In the genomic region with DNA sequence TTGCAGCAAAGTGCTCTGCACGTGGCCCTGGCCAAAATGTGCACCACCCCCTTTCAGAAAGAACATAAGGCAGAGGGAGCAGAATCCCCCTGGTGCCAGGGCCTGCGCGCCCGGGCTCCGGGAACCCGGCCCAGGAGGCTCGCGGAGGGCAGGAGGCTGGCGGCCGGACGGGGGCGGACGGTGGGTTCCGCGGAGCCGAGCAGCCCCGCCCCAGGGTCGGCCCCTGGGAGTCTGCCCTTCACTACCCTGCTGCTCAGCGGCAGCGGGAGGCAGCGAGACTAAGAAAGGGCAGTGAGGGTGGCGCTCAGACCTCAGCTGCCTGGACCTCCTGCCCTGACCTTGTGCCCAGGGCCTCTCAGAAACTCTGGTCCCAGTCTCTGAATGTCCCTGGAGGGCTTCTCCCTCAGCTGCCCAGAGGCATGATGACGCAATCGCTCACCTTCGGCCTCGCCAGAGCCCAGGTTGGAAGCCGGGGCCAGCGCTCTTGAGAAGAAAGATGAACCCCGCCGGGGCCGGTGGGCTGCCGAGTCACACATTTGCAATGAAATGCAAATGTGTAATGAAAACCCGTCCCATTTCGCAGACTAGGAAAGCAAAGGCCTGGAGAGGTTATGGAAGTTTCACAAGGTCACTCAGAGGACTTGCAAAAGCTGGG, we compare ENCODE assay signal across 12 cellular contexts. TPM values are rescaled to one million over a fixed set of nuclear protein-coding genes. Genes with fewer than 3 reads are reported as not detected.
DNase-seq lines count a peak whose midpoint lies in the region; ATAC-seq and TF ChIP-seq lines count a peak whose summit lies in the region.
"Had no signal": no experiment of that assay in that cellular context is flagged by ENCODE, and none has a peak within 500 bp of the region (broad histone marks: within the 10 kb centered on the region; RNA-seq: fewer than 3 reads in every experiment).

No MANE protein-coding gene starts in this region.

- in situ Hi-C loops in IMR-90 (cut with MboI; ENCODE audit: low sequenced_read_pairs): loop anchor here (25.0 kb wide), 2 partner anchors 509 to 1009 kb away; no protein-coding TSS in a partner anchor

- H3K9me3 ChIP-seq in IMR-90 (ENCODE audit: control insufficient read depth, insufficient read depth, low read length) (no peaks in the 10 kb centered on the region), esophagus muscularis mucosa (no peaks in the 10 kb centered on the region)

- H3K56ac ChIP-seq in IMR-90 (ENCODE audit: extremely low read depth, insufficient read depth, low read length): no peak overlapping the region

- POLR2A ChIA-PET in IMR-90 (lab: Charles Lee; ENCODE audit: unreplicated experiment): no interaction called here

- H3K4me2 ChIP-seq in IMR-90 (ENCODE audit: low read depth, low read length): peak overlapping the region; percentile 76

- peaks cover 16% of the 10 kb centered on the region for H3K9me1 ChIP-seq in IMR-90 (ENCODE audit: insufficient read depth, low read length)

- H4K20me1 ChIP-seq in IMR-90 (ENCODE audit: insufficient read depth, low read length): no peaks in the 10 kb centered on the region; the same call in none of the 2 replicates

- peak overlapping the region; percentile 84; the same call in 1 of the 2 replicates for H3K23ac ChIP-seq in IMR-90 (ENCODE audit: low read depth, low read length)

- H2AK9ac ChIP-seq in IMR-90 (replicated peaks; ENCODE audit: low read depth, low read length, poor library complexity): peak overlapping the region; percentile 73

- peak overlapping the region; percentile 95 for H4K91ac ChIP-seq in IMR-90 (ENCODE audit: insufficient read depth, low read depth, low read length)

- peak overlapping the region; percentile 93 for H3K27ac ChIP-seq in IMR-90 (ENCODE audit: insufficient read depth, low read length)
- H3K27ac ChIP-seq in esophagus muscularis mucosa (replicated peaks in 1 of 4): peak overlapping the region; percentile 88 to 96 (median 92)

- ATAC-seq in IMR-90 (ENCODE audit: low read depth): no peak
- no peak for ATAC-seq in GM19328 (IDR thresholded peaks at IDR 0.05; ENCODE audit: unreplicated experiment)

- H3K4me3 Mint-ChIP-seq in nephron progenitor cell: peak overlapping the region; percentile 80

- no TSS peak for BruUV-seq in IMR-90 (replicated peaks; lab: Mats Ljungman, UMichigan)

- no peak for TF ChIP-seq RAD21 in IMR-90 (IDR thresholded peaks at IDR 0.05; ENCODE audit: low read length)

- peak overlapping the region; percentile 94 for H2AFZ ChIP-seq in IMR-90 (replicated peaks; ENCODE audit: low read length, poor library complexity)

- H3K14ac ChIP-seq in IMR-90 (replicated peaks; ENCODE audit: low read depth, low read length): peak overlapping the region; percentile 53; the same call in 1 of the 2 replicates

- peak overlapping the region; percentile 79 to 80 for H4K8ac ChIP-seq in IMR-90 (ENCODE audit: low read depth in 2 of 2, low read length in 2 of 2)

- H2BK20ac ChIP-seq in IMR-90 (ENCODE audit: low read depth, low read length): peak overlapping the region; percentile 68; the same call in 1 of the 2 replicates

- H3K36me3 ChIP-seq in IMR-90 (ENCODE audit: control insufficient read depth, insufficient read depth, low read length): peaks cover 10% of the 10 kb centered on the region
- H3K36me3 ChIP-seq in esophagus muscularis mucosa: no peaks in the 10 kb centered on the region

- peak overlapping the region; percentile 85; the same call in 1 of the 2 replicates for H3K4me3 ChIP-seq in AG10803 (ENCODE audit: low read length)
- no peak overlapping the region for H3K4me3 ChIP-seq in IMR-90 (ENCODE audit: insufficient read depth, low read depth, low read length)
- peak overlapping the region; percentile 56 to 69 (median 64) for H3K4me3 ChIP-seq in esophagus muscularis mucosa
- H3K4me3 ChIP-seq: lung had no signal

- H2BK15ac ChIP-seq in IMR-90 (ENCODE audit: low read depth, low read length): 0 out of 3 replicates have a peak overlapping the region, but pooled peaks have one; percentile 69

- TF ChIP-seq POLR2A in IMR-90 (IDR thresholded peaks at IDR 0.05; ENCODE audit: low read depth, low read length) (no peak; the same call in 1 of the 2 replicates), esophagus muscularis mucosa (IDR thresholded peaks at IDR 0.05; ENCODE audit: low read depth) (no peak)

- H3K4me1 ChIP-seq in IMR-90 (ENCODE audit: control insufficient read depth, insufficient read depth, low read length) (peaks cover 25% of the 10 kb centered on the region), esophagus muscularis mucosa (peaks cover 13 to 45% (median 40%) of the 10 kb centered on the region in 4 donors)

- H3K27ac Mint-ChIP-seq in nephron progenitor cell: no peak overlapping the region

- H4K5ac ChIP-seq in IMR-90 (ENCODE audit: low read depth, low read length): peak overlapping the region; percentile 92

- H3K36me3 Mint-ChIP-seq in nephron progenitor cell (ENCODE audit: low read depth): peaks cover 12% of the 10 kb centered on the region

- WGBS in IMR-90 (ENCODE audit: extremely low coverage in 2 of 2, insufficient read length in 1 of 2), 2 experiments: 67% methylated on average over 12 of the region's 34 CpGs; no CpG with 5 or more reads in 1 of the 2 experiments
- WGBS in esophagus muscularis mucosa: 79% methylated on average over 4 of the region's 34 CpGs

- peaks cover 10% of the 10 kb centered on the region for H3K27me3 Mint-ChIP-seq in nephron progenitor cell (ENCODE audit: low read depth, poor library complexity)

- peak overlapping the region; percentile 95 for H3K18ac ChIP-seq in IMR-90 (ENCODE audit: low read depth, low read length)

- H3K4me1 Mint-ChIP-seq in nephron progenitor cell: peaks cover 85% of the 10 kb centered on the region

- H3K79me1 ChIP-seq in IMR-90 (ENCODE audit: low read depth in 1 of 2, low read length in 2 of 2): peaks cover 3 to 48% of the 10 kb centered on the region in 2 experiments; a peak in 3 of 4 replicates

- DNase-seq in AG10803 (ENCODE audit: low read depth): no peak
- DNase-seq in IMR-90: no peak
- DNase-seq in esophagus muscularis mucosa (ENCODE audit: extremely low spot score): no peak
- peak; percentile 29 for DNase-seq in nephron progenitor cell
- no peak for DNase-seq in NCI-H1930 (lab: John Stamatoyannopoulos, UW)
- DNase-seq in SK-N-DZ (ENCODE audit: low spot score): no peak
- DNase-seq in DMS 273 (lab: John Stamatoyannopoulos, UW; ENCODE audit: unreplicated experiment): no peak
- DNase-seq: activated CD8-positive, alpha-beta memory T cell treated with anti-CD3 and anti-CD28 coated beads, Interleukin-2, amount 50 U/mL, for 4 hours; effector CD8-positive, alpha-beta T cell; NCI-H345 had no signal

- H3K9me3 Mint-ChIP-seq in nephron progenitor cell: no peaks in the 10 kb centered on the region

- CTCF ChIA-PET in IMR-90 (lab: Yijun Ruan, JAX): interaction anchor here (1.9 kb wide), 1 partner anchor 51 kb away, joined by 8 read pairs; no protein-coding TSS in a partner anchor

- peak overlapping the region; percentile 98 for H3K4ac ChIP-seq in IMR-90 (ENCODE audit: low read depth, low read length)

- intact Hi-C loops in IMR-90 (cut with micrococcal nuclease): loop anchor here (2.0 kb wide), 1 partner anchor 35 kb away; no protein-coding TSS in a partner anchor
- intact Hi-C loops in esophagus muscularis mucosa (cut with DNase I): no loop called here

- peak overlapping the region; percentile 86 for H2BK5ac ChIP-seq in IMR-90 (ENCODE audit: low read depth, low read length, poor library complexity, severe bottlenecking)

- TF ChIP-seq CTCF in AG10803 (conservative IDR thresholded peaks at IDR 0.05; ENCODE audit: low read length) (no peak), IMR-90 (conservative IDR thresholded peaks at IDR 0.05; ENCODE audit: low read depth, low read length) (no peak), esophagus muscularis mucosa (IDR thresholded peaks at IDR 0.05) (no peak), nephron progenitor cell (IDR thresholded peaks at IDR 0.05) (no peak)

- H3K27me3 ChIP-seq in IMR-90 (ENCODE audit: control insufficient read depth, insufficient read depth, low read length) (no peaks in the 10 kb centered on the region), esophagus muscularis mucosa (peaks cover 0 to 27% (median 0%) of the 10 kb centered on the region in 4 donors)

- TF ChIP-seq EP300 in esophagus muscularis mucosa (IDR thresholded peaks at IDR 0.05): no peak

- dilution Hi-C loops in IMR-90 (cut with HindIII; ENCODE audit: low sequenced_read_pairs, unreplicated experiment): no loop called here

- H2AK5ac ChIP-seq in IMR-90 (ENCODE audit: low read depth, low read length): peak overlapping the region; percentile 88

- peak overlapping the region; percentile 98; the same call in 1 of the 2 replicates for H3K9ac ChIP-seq in IMR-90 (ENCODE audit: low read depth, low read length)

- H2BK120ac ChIP-seq in IMR-90 (ENCODE audit: low read depth, low read length): peak overlapping the region; percentile 98

TF ChIP-seq in IMR-90, 13 proteins besides CTCF, POLR2A, EP300 and RAD21 (continues in another document):
- TF ChIP-seq, protein P1, sequence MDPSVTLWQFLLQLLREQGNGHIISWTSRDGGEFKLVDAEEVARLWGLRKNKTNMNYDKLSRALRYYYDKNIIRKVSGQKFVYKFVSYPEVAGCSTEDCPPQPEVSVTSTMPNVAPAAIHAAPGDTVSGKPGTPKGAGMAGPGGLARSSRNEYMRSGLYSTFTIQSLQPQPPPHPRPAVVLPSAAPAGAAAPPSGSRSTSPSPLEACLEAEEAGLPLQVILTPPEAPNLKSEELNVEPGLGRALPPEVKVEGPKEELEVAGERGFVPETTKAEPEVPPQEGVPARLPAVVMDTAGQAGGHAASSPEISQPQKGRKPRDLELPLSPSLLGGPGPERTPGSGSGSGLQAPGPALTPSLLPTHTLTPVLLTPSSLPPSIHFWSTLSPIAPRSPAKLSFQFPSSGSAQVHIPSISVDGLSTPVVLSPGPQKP (IDR thresholded peaks at IDR 0.05; ENCODE audit: borderline replicate concordance, low read depth, low read length): no peak
- no peak for TF ChIP-seq MAFK (IDR thresholded peaks at IDR 0.05; ENCODE audit: low read depth, low read length)
- TF ChIP-seq RFX5 (IDR thresholded peaks at IDR 0.05; ENCODE audit: low read depth, low read length): no peak
- TF ChIP-seq RCOR1 (IDR thresholded peaks at IDR 0.05; ENCODE audit: insufficient replicate concordance, low read length): no peak
- TF ChIP-seq BHLHE40 (IDR thresholded peaks at IDR 0.05; ENCODE audit: low read depth, low read length): no peak

RNA-seq across cellular contexts. Expression of a gene that starts 1.1 kb away (rescaled TPM):
- total RNA-seq in IMR-90 (2012; rRNA removed) (54.7 and 56.1 TPM in 2 replicates), esophagus muscularis mucosa (100 to 1,000 TPM; 169 to 215 (median 197) TPM)
- 78.9 and 95.7 TPM in 2 replicates for polyA plus RNA-seq in IMR-90 (2012; rRNA removed)
- polyA plus RNA-seq in IMR-90 (2012; cell fraction: cytosol; rRNA removed): 50.5 and 121 TPM in 2 replicates
- 20.7 and 92.9 TPM in 2 replicates for polyA plus RNA-seq in IMR-90 (2012; cell fraction: nucleus; rRNA removed; ENCODE audit: low replicate concordance)
- 4.5 and 4.6 TPM in 2 replicates for polyA plus RNA-seq in SK-N-DZ (2014; cell fraction: cytosol; rRNA removed)
- polyA plus RNA-seq in SK-N-DZ (2014; cell fraction: nucleus; rRNA removed): 1.3 and 3.8 TPM in 2 replicates
